ENCODE assay signal across 11 cellular contexts in the genomic region with DNA sequence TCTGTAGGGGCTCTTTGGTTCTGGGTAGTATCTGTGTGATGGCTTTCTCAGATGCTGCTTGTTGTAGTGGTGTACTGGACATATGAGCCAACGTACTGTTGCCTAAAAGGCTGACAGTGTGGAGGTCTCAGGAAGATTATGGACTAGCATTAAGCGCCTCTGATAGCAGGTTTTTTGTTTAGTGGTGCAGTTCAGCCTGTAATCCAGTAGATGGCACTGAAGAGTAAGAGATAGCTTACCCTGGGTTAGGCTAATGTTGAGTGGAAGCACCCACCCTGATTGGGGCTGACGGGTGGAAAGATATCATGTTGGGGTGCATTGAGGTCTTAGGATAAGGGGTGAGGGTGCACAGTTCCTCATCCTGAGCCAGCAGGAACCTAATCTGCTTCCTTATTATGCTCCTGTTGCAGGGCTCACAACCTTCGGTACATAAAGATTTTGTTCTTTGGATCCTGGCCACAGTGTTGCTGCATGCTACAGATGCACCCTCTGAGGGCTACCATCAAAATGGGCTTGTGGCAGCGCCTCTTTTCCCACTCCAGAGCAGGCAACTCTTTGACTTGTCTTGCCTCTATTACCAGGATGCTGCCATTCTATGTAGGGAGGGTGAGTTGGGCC.
A peak's percentile ranks its signal among the peaks of the same experiment; 100 is the strongest.
DNase-seq lines count a peak whose midpoint lies in the region; ATAC-seq, FAIRE-seq and TF ChIP-seq lines count a peak whose summit lies in the region.
"Had no signal": no experiment of that assay in that cellular context is flagged by ENCODE, and none has a peak within 500 bp of the region (broad histone marks: within the 10 kb centered on the region; RNA-seq: fewer than 3 reads in every experiment).

No MANE protein-coding gene starts in this region.

- no peaks in the 10 kb centered on the region for H3K27me3 Mint-ChIP-seq in stimulated activated naive B cell treated with anti-CD40 and anti-IgM and Interleukin-4, amounts not matched to agents 10 μg/mL and 1 μg/mL and 100 μg/mL, for 72 hours

- no peak for TF ChIP-seq POLR2A in endothelial cell of umbilical vein (IDR thresholded peaks at IDR 0.05; ENCODE audit: low read depth, low read length)

- H3K4me3 Mint-ChIP-seq in stimulated activated naive B cell treated with anti-CD40 and anti-IgM and Interleukin-4, amounts not matched to agents 10 μg/mL and 1 μg/mL and 100 μg/mL, for 72 hours: no peak overlapping the region
- H3K4me3 Mint-ChIP-seq in stimulated activated effector memory CD8-positive, alpha-beta T cell treated with anti-CD3 and anti-CD28 coated beads, Interleukin-12 subunit alpha, Interleukin-12 subunit beta, amount 100 ng/mL, for 72 hours: no peak overlapping the region

- H3K79me2 ChIP-seq in endothelial cell of umbilical vein (ENCODE audit: control insufficient read depth, insufficient read depth, low read length): no peaks in the 10 kb centered on the region

- no peak overlapping the region for H3K9ac ChIP-seq in endothelial cell of umbilical vein (replicated peaks; ENCODE audit: extremely low read depth, insufficient read depth, low read length)

- no TSS peak for BruUV-seq in endothelial cell of umbilical vein (replicated peaks; lab: Mats Ljungman, UMichigan)

- POLR2A ChIA-PET in endothelial cell of umbilical vein (lab: Charles Lee): no interaction called here

- no peaks in the 10 kb centered on the region for H4K20me1 ChIP-seq in endothelial cell of umbilical vein (replicated peaks; ENCODE audit: control insufficient read depth, extremely low read depth, insufficient read depth, low read length)

- FAIRE-seq in endothelial cell of umbilical vein (lab: Jason Lieb, UNC) (peak; percentile 46), urothelium cell line (lab: Jason Lieb, UNC) (no peak)

- H3K36me3 ChIP-seq in left ventricle myocardium inferior (no peaks in the 10 kb centered on the region), endothelial cell of umbilical vein (ENCODE audit: control insufficient read depth in 2 of 2, extremely low read depth in 1 of 2, insufficient read depth in 2 of 2, low read length in 2 of 2) (no peaks in the 10 kb centered on the region)

- dilution Hi-C loops in endothelial cell of umbilical vein (cut with MboI; ENCODE audit: extremely low pct_ligation_motif_present, low sequenced_read_pairs): no loop called here

- no peak overlapping the region for H3K4me3 ChIP-seq in left ventricle myocardium inferior
- H3K4me3 ChIP-seq in endothelial cell of umbilical vein (replicated peaks in 1 of 3; ENCODE audit: insufficient read depth in 1 of 3, low read depth in 1 of 3, low read length in 3 of 3): no peak overlapping the region

- no peak overlapping the region for H2AFZ ChIP-seq in endothelial cell of umbilical vein (ENCODE audit: low read depth, low read length)

- ATAC-seq in left ventricle myocardium superior (no peak), left colon (no peak)
- no peak for ATAC-seq in stimulated activated naive B cell treated with anti-CD40 and anti-IgM and Interleukin-4, amounts not matched to agents 10 μg/mL and 1 μg/mL and 100 μg/mL, for 72 hours (replicated peaks)
- no peak for ATAC-seq in stimulated activated effector memory CD8-positive, alpha-beta T cell treated with anti-CD3 and anti-CD28 coated beads, Interleukin-12 subunit alpha, Interleukin-12 subunit beta, amount 100 ng/mL, for 72 hours
- ATAC-seq: stimulated activated naive CD8-positive, alpha-beta T cell treated with anti-CD3 and anti-CD28 coated beads, Interleukin-15, Interleukin-2, amounts not matched to agents 100 U/mL and 50 U/mL, for 24 hours had no signal

- DNase-seq in left ventricle myocardium inferior: no peak
- no peak for DNase-seq in left ventricle myocardium superior
- peak; percentile 58 for DNase-seq in NAMALWA (ENCODE audit: low spot score)
- DNase-seq in endothelial cell of umbilical vein (ENCODE audit: low read depth, low spot score): peak; percentile 10
- DNase-seq in urothelium cell line (ENCODE audit: low spot score): peak; percentile 14
- DNase-seq in stimulated activated naive B cell treated with anti-CD40 and anti-IgM and Interleukin-4, amounts not matched to agents 10 μg/mL and 1 μg/mL and 100 μg/mL, for 72 hours: no peak
- DNase-seq in stimulated activated effector memory CD8-positive, alpha-beta T cell treated with anti-CD3 and anti-CD28 coated beads, Interleukin-12 subunit alpha, Interleukin-12 subunit beta, amount 100 ng/mL, for 72 hours (ENCODE audit: low spot score in 2 of 2): no peak
- no peak for DNase-seq in left colon
- DNase-seq: activated T-cell treated with anti-CD3 and anti-CD28 coated beads for 4 hours; stimulated activated naive CD8-positive, alpha-beta T cell treated with anti-CD3 and anti-CD28 coated beads, Interleukin-15, Interleukin-2, amounts not matched to agents 100 U/mL and 50 U/mL, for 24 hours had no signal

- peaks cover 7 to 14% of the 10 kb centered on the region in 2 donors for H3K36me3 Mint-ChIP-seq in stimulated activated naive B cell treated with anti-CD40 and anti-IgM and Interleukin-4, amounts not matched to agents 10 μg/mL and 1 μg/mL and 100 μg/mL, for 72 hours
- H3K36me3 Mint-ChIP-seq in stimulated activated effector memory CD8-positive, alpha-beta T cell treated with anti-CD3 and anti-CD28 coated beads, Interleukin-12 subunit alpha, Interleukin-12 subunit beta, amount 100 ng/mL, for 72 hours: no peaks in the 10 kb centered on the region

- no peaks in the 10 kb centered on the region for H3K4me1 Mint-ChIP-seq in stimulated activated naive B cell treated with anti-CD40 and anti-IgM and Interleukin-4, amounts not matched to agents 10 μg/mL and 1 μg/mL and 100 μg/mL, for 72 hours
- H3K4me1 Mint-ChIP-seq in stimulated activated effector memory CD8-positive, alpha-beta T cell treated with anti-CD3 and anti-CD28 coated beads, Interleukin-12 subunit alpha, Interleukin-12 subunit beta, amount 100 ng/mL, for 72 hours: no peaks in the 10 kb centered on the region

- no peaks in the 10 kb centered on the region for H3K4me1 ChIP-seq in left ventricle myocardium inferior
- no peaks in the 10 kb centered on the region for H3K4me1 ChIP-seq in endothelial cell of umbilical vein (ENCODE audit: control insufficient read depth, extremely low read depth, insufficient read depth, low read length)

- CTCF ChIA-PET in endothelial cell of umbilical vein (lab: Charles Lee): interaction anchor here (0.5 to 1.7 kb wide), 14 partner anchors 10 to 184 kb away, joined by 3 to 9 read pairs (median 4); no protein-coding TSS in a partner anchor

- peaks cover 36 to 37% of the 10 kb centered on the region in 2 donors for H3K9me3 Mint-ChIP-seq in stimulated activated naive B cell treated with anti-CD40 and anti-IgM and Interleukin-4, amounts not matched to agents 10 μg/mL and 1 μg/mL and 100 μg/mL, for 72 hours
- H3K9me3 Mint-ChIP-seq in stimulated activated effector memory CD8-positive, alpha-beta T cell treated with anti-CD3 and anti-CD28 coated beads, Interleukin-12 subunit alpha, Interleukin-12 subunit beta, amount 100 ng/mL, for 72 hours: peaks cover 15% of the 10 kb centered on the region

- peak; percentile 20 for TF ChIP-seq CTCF in left ventricle myocardium inferior (IDR thresholded peaks at IDR 0.05; ENCODE audit: borderline replicate concordance)
- peak; percentile 48 to 59 for TF ChIP-seq CTCF in endothelial cell of umbilical vein (IDR thresholded peaks at IDR 0.05; ENCODE audit: extremely low read depth in 1 of 2, insufficient read depth in 1 of 2, low read depth in 1 of 2, low read length in 2 of 2)

- no peak overlapping the region for H3K4me2 ChIP-seq in endothelial cell of umbilical vein (ENCODE audit: insufficient read depth, low read length)

- H3K27me3 ChIP-seq in left ventricle myocardium inferior (ENCODE audit: low read depth) (no peaks in the 10 kb centered on the region), endothelial cell of umbilical vein (ENCODE audit: control insufficient read depth in 2 of 2, insufficient read depth in 2 of 2, low read length in 2 of 2) (peaks cover 0 to 2% of the 10 kb centered on the region in 2 experiments)

- no peak overlapping the region for H3K27ac Mint-ChIP-seq in stimulated activated naive B cell treated with anti-CD40 and anti-IgM and Interleukin-4, amounts not matched to agents 10 μg/mL and 1 μg/mL and 100 μg/mL, for 72 hours
- no peak overlapping the region for H3K27ac Mint-ChIP-seq in stimulated activated effector memory CD8-positive, alpha-beta T cell treated with anti-CD3 and anti-CD28 coated beads, Interleukin-12 subunit alpha, Interleukin-12 subunit beta, amount 100 ng/mL, for 72 hours

- H3K9me3 ChIP-seq in left ventricle myocardium inferior (replicated peaks) (peaks cover 82% of the 10 kb centered on the region), endothelial cell of umbilical vein (replicated peaks; ENCODE audit: control insufficient read depth, insufficient read depth, low read length) (no peaks in the 10 kb centered on the region)

- no peaks in the 10 kb centered on the region for H3K9me1 ChIP-seq in endothelial cell of umbilical vein (replicated peaks; ENCODE audit: control insufficient read depth, extremely low read depth, insufficient read depth, low read length)

- intact Hi-C loops in left ventricle myocardium inferior (cut with micrococcal nuclease) (no loop called here), left ventricle myocardium superior (cut with micrococcal nuclease) (no loop called here), endothelial cell of umbilical vein (cut with micrococcal nuclease) (loop anchor here (2.0 kb wide), 1 partner anchor 88 kb away; no protein-coding TSS in a partner anchor), left colon (cut with DNase I, micrococcal nuclease) (no loop called here)

- H3K27ac ChIP-seq in left ventricle myocardium inferior (replicated peaks) (no peak overlapping the region), endothelial cell of umbilical vein (ENCODE audit: insufficient read depth, low read depth, low read length) (no peak overlapping the region)
- H3K27ac ChIP-seq: epithelial cell of prostate had no signal

TF ChIP-seq in endothelial cell of umbilical vein, 7 proteins besides CTCF, POLR2A, EP300 and RAD21:
- TF ChIP-seq EZH2 (IDR thresholded peaks at IDR 0.05; ENCODE audit: borderline replicate concordance, low read depth, low read length, severe bottlenecking) (no peak), MYC (IDR thresholded peaks at IDR 0.05; ENCODE audit: low read depth, low read length) (no peak), JUN (IDR thresholded peaks at IDR 0.05; ENCODE audit: borderline replicate concordance, insufficient read depth, insufficient read length, low read depth) (no peak), MAX (IDR thresholded peaks at IDR 0.05; ENCODE audit: insufficient read depth, insufficient read length) (no peak), POLR2AphosphoS5 (IDR thresholded peaks at IDR 0.05; ENCODE audit: insufficient read depth, low read depth, low read length) (no peak), GATA2 (IDR thresholded peaks at IDR 0.05; ENCODE audit: insufficient read depth, insufficient read length, low read depth, low read length) (no peak), FOS (IDR thresholded peaks at IDR 0.05; ENCODE audit: borderline replicate concordance, insufficient read depth, low read length) (no peak)

Comparison
In these comparisons a context has a peak if more than half of its experiments do, and no peak if none do; other contexts are left out.
1. DNase-seq: peak in NAMALWA (single experiment), endothelial cell of umbilical vein (single experiment) and urothelium cell line (single experiment); none in left ventricle myocardium inferior (single experiment), left ventricle myocardium superior (single experiment), stimulated activated naive B cell treated with anti-CD40 and anti-IgM and Interleukin-4, amounts not matched to agents 10 μg/mL and 1 μg/mL and 100 μg/mL, for 72 hours (single experiment), stimulated activated effector memory CD8-positive, alpha-beta T cell treated with anti-CD3 and anti-CD28 coated beads, Interleukin-12 subunit alpha, Interleukin-12 subunit beta, amount 100 ng/mL, for 72 hours (0 of 2) and left colon (0 of 2).